16 cellular contexts compared by ENCODE assay signal in genomic region chr6:71298459-71298858, GRCh38. TPM values are rescaled to one million over a fixed set of nuclear protein-coding genes. Genes with fewer than 3 reads are reported as not detected.
DNase-seq lines count a peak whose midpoint lies in the region; ATAC-seq and TF ChIP-seq lines count a peak whose summit lies in the region.
"Had no signal": no experiment of that assay in that cellular context is flagged by ENCODE, and none has a peak within 500 bp of the region (broad histone marks: within the 10 kb centered on the region; RNA-seq: fewer than 3 reads in every experiment).

No MANE protein-coding gene starts in this region.

- H3K27ac ChIP-seq in stomach, result no peak overlapping the region
- H3K27ac ChIP-seq: BLaER1 treated with 17β-estradiol and CSF1 and Interleukin-3, amounts not matched to agents 10 nM and 100 nM; HL-60 had no signal

- POLR2A ChIA-PET in WTC11 (lab: Charles Lee), result no interaction called here

- H3K4me1 ChIP-seq in stomach, result peaks cover 10 to 19% (median 13%) of the 10 kb centered on the region in 4 donors
- H3K4me1 ChIP-seq: HAP-1 had no signal

- H3K36me3 Mint-ChIP-seq in HFFc6 (ENCODE audit: low read depth), result peaks cover 60% of the 10 kb centered on the region
- peaks cover 9% of the 10 kb centered on the region for H3K36me3 Mint-ChIP-seq in WTC11
- peaks cover 24% of the 10 kb centered on the region for H3K36me3 Mint-ChIP-seq in osteocyte (ENCODE audit: unreplicated experiment)
- H3K36me3 Mint-ChIP-seq in activated T-helper 2 cell treated with anti-CD3 and anti-CD28 coated beads, Interferon-gamma antibody, Interleukin-2, Interleukin-4, amounts not matched to agents 10 μg/mL and 5 μg/mL and 100 μg/mL, durations not matched to agents 14 hours and 24 hours and 36 hours (ENCODE audit: low read depth), result peaks cover 13% of the 10 kb centered on the region

- TF ChIP-seq CTCF in HFFc6 (IDR thresholded peaks at IDR 0.05), result no peak
- TF ChIP-seq CTCF in WTC11 (IDR thresholded peaks at IDR 0.05), result no peak
- no peak for TF ChIP-seq CTCF in osteocyte (IDR thresholded peaks at IDR 0.05)
- no peak for TF ChIP-seq CTCF in stomach (IDR thresholded peaks at IDR 0.05)

- no peaks in the 10 kb centered on the region for H3K9me3 ChIP-seq in stomach
- H3K9me3 ChIP-seq: BLaER1 treated with 17β-estradiol and CSF1 and Interleukin-3, amounts not matched to agents 10 nM and 100 nM; HAP-1 had no signal

- H3K27me3 Mint-ChIP-seq in HFFc6 (ENCODE audit: insufficient read depth) (no peaks in the 10 kb centered on the region; the same call in 1 of the 2 replicates), WTC11 (ENCODE audit: low read depth) (no peaks in the 10 kb centered on the region), osteocyte (ENCODE audit: unreplicated experiment) (no peaks in the 10 kb centered on the region)
- no peaks in the 10 kb centered on the region for H3K27me3 Mint-ChIP-seq in activated T-helper 2 cell treated with anti-CD3 and anti-CD28 coated beads, Interferon-gamma antibody, Interleukin-2, Interleukin-4, amounts not matched to agents 10 μg/mL and 5 μg/mL and 100 μg/mL, durations not matched to agents 14 hours and 24 hours and 36 hours (ENCODE audit: low read depth)
- H3K27me3 Mint-ChIP-seq: B cell had no signal

- no peak for DNase-seq in HFFc6
- DNase-seq in WTC11 (ENCODE audit: low spot score), result no peak
- DNase-seq in iPS-NIHi7 (ENCODE audit: extremely low spot score), result peak; percentile 28
- no peak for DNase-seq in osteocyte (ENCODE audit: extremely low spot score, unreplicated experiment)
- no peak for DNase-seq in stomach
- DNase-seq in activated T-helper 2 cell treated with anti-CD3 and anti-CD28 coated beads, Interferon-gamma antibody, Interleukin-2, Interleukin-4, amounts not matched to agents 10 μg/mL and 5 μg/mL and 100 μg/mL, durations not matched to agents 14 hours and 24 hours and 36 hours (ENCODE audit: low spot score), result no peak
- DNase-seq: Calu3; CD8-positive, alpha-beta T cell; DND-41; EL had no signal

- H3K4me1 Mint-ChIP-seq in HFFc6 (ENCODE audit: low read depth) (peaks cover 53% of the 10 kb centered on the region), WTC11 (peaks cover 31% of the 10 kb centered on the region), osteocyte (ENCODE audit: unreplicated experiment) (peaks cover 47% of the 10 kb centered on the region)
- no peaks in the 10 kb centered on the region for H3K4me1 Mint-ChIP-seq in activated T-helper 2 cell treated with anti-CD3 and anti-CD28 coated beads, Interferon-gamma antibody, Interleukin-2, Interleukin-4, amounts not matched to agents 10 μg/mL and 5 μg/mL and 100 μg/mL, durations not matched to agents 14 hours and 24 hours and 36 hours (ENCODE audit: low read depth)

- intact Hi-C loops in stomach (cut with DNase I; ENCODE audit: low total_unique reads), result no loop called here
- intact Hi-C loops in activated T-helper 2 cell treated with anti-CD3 and anti-CD28 coated beads, Interferon-gamma antibody, Interleukin-2, Interleukin-4, amounts not matched to agents 10 μg/mL and 5 μg/mL and 100 μg/mL, durations not matched to agents 14 hours and 24 hours and 36 hours (cut with micrococcal nuclease), result no loop called here

- no peaks in the 10 kb centered on the region for H3K27me3 ChIP-seq in stomach
- H3K27me3 ChIP-seq: BLaER1 treated with 17β-estradiol and CSF1 and Interleukin-3, amounts not matched to agents 10 nM and 100 nM had no signal

- H3K9me3 Mint-ChIP-seq in HFFc6, result no peaks in the 10 kb centered on the region
- no peaks in the 10 kb centered on the region for H3K9me3 Mint-ChIP-seq in WTC11
- no peaks in the 10 kb centered on the region for H3K9me3 Mint-ChIP-seq in osteocyte (ENCODE audit: unreplicated experiment)
- H3K9me3 Mint-ChIP-seq in activated T-helper 2 cell treated with anti-CD3 and anti-CD28 coated beads, Interferon-gamma antibody, Interleukin-2, Interleukin-4, amounts not matched to agents 10 μg/mL and 5 μg/mL and 100 μg/mL, durations not matched to agents 14 hours and 24 hours and 36 hours, result no peaks in the 10 kb centered on the region
- H3K9me3 Mint-ChIP-seq: CD8-positive, alpha-beta T cell had no signal

- no peak for TF ChIP-seq POLR2A in stomach (IDR thresholded peaks at IDR 0.05)

- ATAC-seq in WTC11 (peak; percentile 83), HG02763 (IDR thresholded peaks at IDR 0.05; ENCODE audit: unreplicated experiment) (no peak)
- ATAC-seq: CD8-positive, alpha-beta T cell; GM12878 had no signal

- H3K4me3 ChIP-seq in stomach, result no peak overlapping the region
- H3K4me3 ChIP-seq: BLaER1 treated with 17β-estradiol and CSF1 and Interleukin-3, amounts not matched to agents 10 nM and 100 nM; GM12878; HAP-1 had no signal

- H3K27ac Mint-ChIP-seq in HFFc6, result peak overlapping the region; percentile 78
- 0 out of 2 replicates have a peak overlapping the region, but pooled peaks have one; percentile 38 for H3K27ac Mint-ChIP-seq in WTC11
- peak overlapping the region; percentile 16 for H3K27ac Mint-ChIP-seq in osteocyte (ENCODE audit: unreplicated experiment)
- H3K27ac Mint-ChIP-seq in activated T-helper 2 cell treated with anti-CD3 and anti-CD28 coated beads, Interferon-gamma antibody, Interleukin-2, Interleukin-4, amounts not matched to agents 10 μg/mL and 5 μg/mL and 100 μg/mL, durations not matched to agents 14 hours and 24 hours and 36 hours, result no peak overlapping the region
- H3K27ac Mint-ChIP-seq: B cell; CD8-positive, alpha-beta T cell had no signal

- TF ChIP-seq EP300 in stomach (IDR thresholded peaks at IDR 0.05), result no peak

- no peak overlapping the region for H3K4me3 Mint-ChIP-seq in HFFc6
- no peak overlapping the region for H3K4me3 Mint-ChIP-seq in WTC11
- H3K4me3 Mint-ChIP-seq in osteocyte (ENCODE audit: unreplicated experiment), result no peak overlapping the region
- no peak overlapping the region for H3K4me3 Mint-ChIP-seq in activated T-helper 2 cell treated with anti-CD3 and anti-CD28 coated beads, Interferon-gamma antibody, Interleukin-2, Interleukin-4, amounts not matched to agents 10 μg/mL and 5 μg/mL and 100 μg/mL, durations not matched to agents 14 hours and 24 hours and 36 hours (ENCODE audit: low read depth)
- H3K4me3 Mint-ChIP-seq: B cell; CD8-positive, alpha-beta T cell had no signal

- CTCF ChIA-PET in WTC11 (lab: Charles Lee), result interaction anchor here (1.2 kb wide), 1 partner anchor 9 kb away, joined by 4 read pairs; no protein-coding TSS in a partner anchor

- H3K36me3 ChIP-seq in stomach, result peaks cover 6 to 43% (median 25%) of the 10 kb centered on the region in 4 donors

- 71 to 86% (median 78%) methylated on average over 1 of the region's 1 CpG for WGBS in stomach, 5 donors

TF ChIP-seq in WTC11, 78 proteins besides CTCF, POLR2A, EP300 and RAD21 (continues in another document):
- TF ChIP-seq ZNF121 (CRISPR knock-in tag; IDR thresholded peaks at IDR 0.05), result no peak
- TF ChIP-seq ZNF671 (CRISPR knock-in tag; IDR thresholded peaks at IDR 0.05), result no peak
- no peak for TF ChIP-seq GABPB1 (CRISPR knock-in tag; IDR thresholded peaks at IDR 0.05)
- TF ChIP-seq, protein P1, sequence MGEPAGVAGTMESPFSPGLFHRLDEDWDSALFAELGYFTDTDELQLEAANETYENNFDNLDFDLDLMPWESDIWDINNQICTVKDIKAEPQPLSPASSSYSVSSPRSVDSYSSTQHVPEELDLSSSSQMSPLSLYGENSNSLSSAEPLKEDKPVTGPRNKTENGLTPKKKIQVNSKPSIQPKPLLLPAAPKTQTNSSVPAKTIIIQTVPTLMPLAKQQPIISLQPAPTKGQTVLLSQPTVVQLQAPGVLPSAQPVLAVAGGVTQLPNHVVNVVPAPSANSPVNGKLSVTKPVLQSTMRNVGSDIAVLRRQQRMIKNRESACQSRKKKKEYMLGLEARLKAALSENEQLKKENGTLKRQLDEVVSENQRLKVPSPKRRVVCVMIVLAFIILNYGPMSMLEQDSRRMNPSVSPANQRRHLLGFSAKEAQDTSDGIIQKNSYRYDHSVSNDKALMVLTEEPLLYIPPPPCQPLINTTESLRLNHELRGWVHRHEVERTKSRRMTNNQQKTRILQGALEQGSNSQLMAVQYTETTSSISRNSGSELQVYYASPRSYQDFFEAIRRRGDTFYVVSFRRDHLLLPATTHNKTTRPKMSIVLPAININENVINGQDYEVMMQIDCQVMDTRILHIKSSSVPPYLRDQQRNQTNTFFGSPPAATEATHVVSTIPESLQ (CRISPR knock-in tag; IDR thresholded peaks at IDR 0.05), result no peak
- TF ChIP-seq FOXP4 (CRISPR knock-in tag; IDR thresholded peaks at IDR 0.05), result no peak
- no peak for TF ChIP-seq ATF2 (CRISPR knock-in tag; IDR thresholded peaks at IDR 0.05; ENCODE audit: borderline replicate concordance, low read depth)

RNA-seq across cellular contexts. Expression of gene OGFRL1, which starts 9.8 kb away (rescaled TPM):
- 10 to 100 TPM; 21.4 to 34.5 (median 25.2) TPM for total RNA-seq in HFFc6 (2021; fragmentation: NEBNext Ultra II Directional; extraction: Animal tissue kit (Norgen Biotek cat#: 25700))
- total RNA-seq in WTC11 (2021), result 3.8 to 5.4 TPM (median 4.0 TPM) in 3 replicates
- 11.9 and 12.6 TPM in 2 replicates for total RNA-seq in osteocyte
- total RNA-seq in stomach, result 10 to 100 TPM in 4 of 5 donors, 1 to 10 TPM in 1; 2.6 to 27.0 (median 19.0) TPM
- 10 to 100 TPM in 1 of 3 donors, 1 to 10 TPM in 2; 6.1 to 10.1 (median 6.3) TPM for polyA plus RNA-seq in stomach
- total RNA-seq in activated T-helper 2 cell treated with anti-CD3 and anti-CD28 coated beads, Interferon-gamma antibody, Interleukin-2, Interleukin-4, amounts not matched to agents 10 μg/mL and 5 μg/mL and 100 μg/mL, durations not matched to agents 14 hours and 24 hours and 36 hours, result 2.9 and 3.3 TPM in 2 replicates
